24 cellular contexts compared by ENCODE assay signal in genomic region chrY:6977783-6978182, GRCh38.
"Had no signal": no experiment of that assay in that cellular context is flagged by ENCODE, and none has a peak within 500 bp of the region (broad histone marks: within the 10 kb centered on the region; RNA-seq: fewer than 3 reads in every experiment).

No MANE protein-coding gene starts in this region.

- H3K79me2 ChIP-seq: hepatocyte, parathyroid adenoma had no signal

- H3K36me3 ChIP-seq: esophagus muscularis mucosa, gastroesophageal sphincter, heart left ventricle, neutrophil, right lobe of liver, suprapubic skin, transverse colon, upper lobe of right lung, uterus had no signal

- H3K27ac ChIP-seq: esophagus muscularis mucosa, foreskin keratinocyte, gastroesophageal sphincter, heart left ventricle, hepatocyte, neutrophil, parathyroid adenoma, right lobe of liver, suprapubic skin, transverse colon, upper lobe of right lung, uterus had no signal

- H3K4me1 ChIP-seq: foreskin keratinocyte, gastroesophageal sphincter, heart left ventricle, parathyroid adenoma, right lobe of liver, suprapubic skin, transverse colon, upper lobe of right lung, uterus had no signal

- H3K4me3 ChIP-seq: esophagus muscularis mucosa, gastroesophageal sphincter, heart left ventricle, hepatocyte, mucosa of descending colon, right lobe of liver, suprapubic skin, transverse colon, upper lobe of right lung, uterus had no signal

- ATAC-seq: foreskin keratinocyte; gastroesophageal sphincter; heart left ventricle; left lobe of liver; mucosa of descending colon; natural killer cell treated with Interleukin-12 subunit alpha and Interleukin-12 subunit beta and Interleukin-15 and Interleukin-18, amount 100 ng/mL, for 72 hours; right lobe of liver; upper lobe of right lung had no signal

- DNase-seq: effector CD8-positive, alpha-beta T cell; endodermal cell; heart left ventricle; kidney; mesenchymal stem cell; mucosa of descending colon; naive B cell; right lobe of liver; small intestine; stimulated activated CD4-positive, alpha-beta T cell treated with anti-CD3 and anti-CD28 coated beads, Interleukin-15, amount 100 ng/mL, for 24 hours; stimulated activated CD4-positive, alpha-beta T cell treated with anti-CD3 and anti-CD28 coated beads, Interleukin-2, amount 100 ng/mL, for 48 hours; stimulated activated naive B cell treated with anti-CD40 and anti-IgM and Interleukin-4, amounts not matched to agents 10 μg/mL and 1 μg/mL and 100 μg/mL, for 72 hours; transverse colon; upper lobe of right lung; uterus had no signal

- H3K9me3 ChIP-seq: esophagus muscularis mucosa, gastroesophageal sphincter, heart left ventricle, mucosa of descending colon, neutrophil, right lobe of liver, suprapubic skin, transverse colon, upper lobe of right lung, uterus had no signal

- H3K27me3 ChIP-seq: esophagus muscularis mucosa, foreskin keratinocyte, gastroesophageal sphincter, heart left ventricle, hepatocyte, neutrophil, right lobe of liver, suprapubic skin, transverse colon, upper lobe of right lung, uterus had no signal

- H3K4me2 ChIP-seq: hepatocyte had no signal
